20 cellular contexts compared by ENCODE assay signal in genomic region chr3:124044961-124045360, GRCh38. TPM values are rescaled to one million over a fixed set of nuclear protein-coding genes. Genes with fewer than 3 reads are reported as not detected.
DNase-seq lines count a peak whose midpoint lies in the region; FAIRE-seq and TF ChIP-seq lines count a peak whose summit lies in the region.
"Had no signal": no experiment of that assay in that cellular context is flagged by ENCODE, and none has a peak within 500 bp of the region (broad histone marks: within the 10 kb centered on the region; RNA-seq: fewer than 3 reads in every experiment).

No MANE protein-coding gene starts in this region.

- no peak for FAIRE-seq in HTR-8/SVneo (lab: Jason Lieb, UNC)
- FAIRE-seq: A549, GM12892, GM18507, HepG2 had no signal

- H3K9me3 ChIP-seq in osteoblast (ENCODE audit: low read depth, low read length) = no peaks in the 10 kb centered on the region

- no peaks in the 10 kb centered on the region for H4K20me1 ChIP-seq in osteoblast (ENCODE audit: insufficient read depth, low read length)

- peaks cover 57% of the 10 kb centered on the region for H3K27me3 ChIP-seq in osteoblast (ENCODE audit: insufficient read depth, low read length)
- H3K27me3 ChIP-seq: BLaER1 had no signal

- no peaks in the 10 kb centered on the region for H3K79me2 ChIP-seq in osteoblast (ENCODE audit: insufficient read depth, low read length)

- H3K4me2 ChIP-seq in osteoblast (ENCODE audit: insufficient read depth, low read length) = no peak overlapping the region
- H3K4me2 ChIP-seq: A549, BLaER1 had no signal

- H3K36me3 ChIP-seq in osteoblast (ENCODE audit: insufficient read depth, low read length) = no peaks in the 10 kb centered on the region
- H3K36me3 ChIP-seq: BLaER1 had no signal

- DNase-seq in NCI-H1694 (lab: John Stamatoyannopoulos, UW) (peak; percentile 9), NCI-H1694 treated with DMSO at 0.1 percent for 48 hours (lab: John Stamatoyannopoulos, UW) (no peak), NCI-H524 (lab: John Stamatoyannopoulos, UW) (peak; percentile 90 to 93), NCI-H82 treated with DMSO at 0.1 percent for 48 hours (lab: John Stamatoyannopoulos, UW; ENCODE audit: unreplicated experiment) (peak; percentile 90), osteoblast (ENCODE audit: insufficient read length, low spot score, missing footprints) (peak; percentile 50), HTR-8/SVneo (ENCODE audit: insufficient read length, low spot score) (no peak), activated gamma-delta T cell (lab: John Stamatoyannopoulos, UW) (no peak)
- DNase-seq: CD4-positive, alpha-beta memory T cell; DMS153; DMS79; GDM1; GOT3; H7 had no signal

- no peak overlapping the region for H2AFZ ChIP-seq in osteoblast (ENCODE audit: low read length)

- H3K4me1 ChIP-seq in osteoblast (ENCODE audit: insufficient read depth, low read length) = no peaks in the 10 kb centered on the region
- H3K4me1 ChIP-seq: A549, BLaER1 had no signal

- H3K4me3 ChIP-seq in osteoblast (ENCODE audit: insufficient read depth, low read length) = no peak overlapping the region
- H3K4me3 ChIP-seq: A549, BLaER1 had no signal

- no peak for TF ChIP-seq CTCF in osteoblast (IDR thresholded peaks at IDR 0.05; ENCODE audit: extremely low read depth, low read depth, low read length)

- H3K27ac ChIP-seq in osteoblast (ENCODE audit: low read depth, low read length) = no peak overlapping the region
- H3K27ac ChIP-seq: 22Rv1, A549, BLaER1 had no signal

RNA-seq across cellular contexts. Expression of gene KALRN, which starts 11.8 kb away (rescaled TPM):
- total RNA-seq in osteoblast = 9.4 and 13.4 TPM in 2 replicates

RNA-seq across cellular contexts. Expression of gene ROPN1, which starts 53.0 kb away (rescaled TPM):
- total RNA-seq in osteoblast = not detected in 2 replicates
- total RNA-seq: CD4-positive, alpha-beta memory T cell; Daoy; H7; HepG2 had no signal

Comparison
In these comparisons a context has a peak if more than half of its experiments do, and no peak if none do; other contexts are left out.
1. DNase-seq: peak in NCI-H1694 (single experiment), NCI-H524 (2 of 2), NCI-H82 treated with DMSO at 0.1 percent for 48 hours (single experiment) and osteoblast (single experiment); none in NCI-H1694 treated with DMSO at 0.1 percent for 48 hours (single experiment), HTR-8/SVneo (single experiment) and activated gamma-delta T cell (single experiment).